In genomic region chr22:39384750-39385480, GRCh38 we compare ENCODE assay signal across 11 cellular contexts. TPM values are rescaled to one million over a fixed set of nuclear protein-coding genes. Genes with fewer than 3 reads are reported as not detected.
DNase-seq lines count a peak whose midpoint lies in the region; ATAC-seq and TF ChIP-seq lines count a peak whose summit lies in the region.
"Had no signal": no experiment of that assay in that cellular context is flagged by ENCODE, and none has a peak within 500 bp of the region (broad histone marks: within the 10 kb centered on the region; RNA-seq: fewer than 3 reads in every experiment).

No MANE protein-coding gene starts in this region.

- BruUV-seq in Calu3 (replicated peaks; lab: Mats Ljungman, UMichigan), result no TSS peak

- no peak overlapping the region for H3K27ac Mint-ChIP-seq in Calu3 (ENCODE audit: unreplicated experiment)

- DNase-seq in Calu3 (peak; percentile 37), HT-29 (ENCODE audit: low spot score) (peak; percentile 32), body of pancreas (peak in 1 of 4 donors; percentile 19), mucosa of descending colon (no peak), NCI-H2171 treated with DMSO at 0.1 percent for 48 hours (lab: John Stamatoyannopoulos, UW) (no peak), MM.1S (no peak)
- DNase-seq: central memory CD4-positive, alpha-beta T cell; NCI-H187 treated with DMSO at 0.1 percent for 48 hours; stimulated activated CD4-positive, alpha-beta T cell treated with anti-CD3 and anti-CD28 coated beads, Interleukin-2, amount 100 ng/mL, for 24 hours had no signal

- H2AFZ ChIP-seq in MM.1S (ENCODE audit: low read length), result no peak overlapping the region

- H3K27me3 ChIP-seq in body of pancreas (no peaks in the 10 kb centered on the region), MM.1S (replicated peaks; ENCODE audit: insufficient read depth, low read length) (no peaks in the 10 kb centered on the region)

- H3F3A ChIP-seq in MM.1S (ENCODE audit: insufficient read depth, low read length), result peaks cover 16% of the 10 kb centered on the region

- 39% methylated on average over 14 to 21 of the region's 21 CpGs for WGBS in body of pancreas, 2 donors

- H3K4me3 ChIP-seq in body of pancreas (no peak overlapping the region), mucosa of descending colon (no peak overlapping the region), MM.1S (ENCODE audit: low read length) (no peak overlapping the region)

- H3K27me3 Mint-ChIP-seq in Calu3 (ENCODE audit: unreplicated experiment), result peaks cover 12% of the 10 kb centered on the region

- no peak for TF ChIP-seq POLR2A in body of pancreas (IDR thresholded peaks at IDR 0.05)

- TF ChIP-seq CTCF in Calu3 (IDR thresholded peaks at IDR 0.05; ENCODE audit: unreplicated experiment) (peak; percentile 37), body of pancreas (IDR thresholded peaks at IDR 0.05) (peak in 4 of 7 experiments; percentile 11 to 35 (median 28)), mucosa of descending colon (IDR thresholded peaks at IDR 0.05) (no peak), MM.1S (IDR thresholded peaks at IDR 0.05; ENCODE audit: low read length) (no peak)

- no peaks in the 10 kb centered on the region for H3K9me3 Mint-ChIP-seq in Calu3 (ENCODE audit: low read depth, unreplicated experiment)

- H3K9me3 ChIP-seq in body of pancreas (no peaks in the 10 kb centered on the region), mucosa of descending colon (no peaks in the 10 kb centered on the region), MM.1S (replicated peaks; ENCODE audit: insufficient read depth, low read length) (no peaks in the 10 kb centered on the region)

- no peaks in the 10 kb centered on the region for H3K36me3 Mint-ChIP-seq in Calu3 (ENCODE audit: insufficient read depth, unreplicated experiment)

- H3K36me3 ChIP-seq in body of pancreas (replicated peaks in 1 of 2; ENCODE audit: insufficient read depth in 1 of 2, low read depth in 2 of 2) (no peaks in the 10 kb centered on the region), mucosa of descending colon (ENCODE audit: low read depth) (no peaks in the 10 kb centered on the region), MM.1S (replicated peaks; ENCODE audit: insufficient read depth, low read length) (no peaks in the 10 kb centered on the region)

- no peak overlapping the region for H3K4me2 ChIP-seq in MM.1S (ENCODE audit: low read depth, low read length)

- H3K4me1 Mint-ChIP-seq in Calu3 (ENCODE audit: low read depth, unreplicated experiment), result no peaks in the 10 kb centered on the region

- no peaks in the 10 kb centered on the region for H3K9me2 ChIP-seq in MM.1S (replicated peaks; ENCODE audit: insufficient read depth, low read length)

- CTCF ChIA-PET in Calu3 (lab: Charles Lee), result no interaction called here

- H3K79me2 ChIP-seq in MM.1S (ENCODE audit: low read length), result peaks cover 7% of the 10 kb centered on the region

- H3K4me1 ChIP-seq in body of pancreas, result peaks cover 12% of the 10 kb centered on the region
- peaks cover 4% of the 10 kb centered on the region for H3K4me1 ChIP-seq in mucosa of descending colon (ENCODE audit: low read depth)
- peaks cover 11% of the 10 kb centered on the region; the same call in 1 of the 2 replicates for H3K4me1 ChIP-seq in MM.1S (ENCODE audit: low read length)

- H3K9ac ChIP-seq in MM.1S (ENCODE audit: low read length), result no peak overlapping the region

- no peak for ATAC-seq in body of pancreas
- peak; percentile 16 for ATAC-seq in mucosa of descending colon
- ATAC-seq in GM19351 (IDR thresholded peaks at IDR 0.05; ENCODE audit: unreplicated experiment), result no peak
- ATAC-seq in GM21526 (IDR thresholded peaks at IDR 0.05; ENCODE audit: low FRiP score, unreplicated experiment), result no peak

- H3K27ac ChIP-seq in body of pancreas (no peak overlapping the region), MM.1S (ENCODE audit: low read length) (no peak overlapping the region)

- no peak overlapping the region for H3K4me3 Mint-ChIP-seq in Calu3 (ENCODE audit: low read depth, unreplicated experiment)

- H4K20me1 ChIP-seq in MM.1S (ENCODE audit: insufficient read depth, low read length), result no peaks in the 10 kb centered on the region

- intact Hi-C loops in Calu3 (cut with micrococcal nuclease; ENCODE audit: unreplicated experiment) (no loop called here), body of pancreas (cut with DNase I) (no loop called here), mucosa of descending colon (cut with DNase I, micrococcal nuclease) (no loop called here)

RNA-seq across cellular contexts. Expression of gene TAB1, which starts 14.7 kb away (rescaled TPM):
- total RNA-seq in Calu3 (2022) (31.8 and 34.6 TPM in 2 replicates), body of pancreas (10 to 100 TPM; 14.0 to 17.8 TPM), mucosa of descending colon (10 to 100 TPM; 19.2 to 29.9 (median 24.8) TPM)
- 14.0 and 16.7 TPM in 2 replicates for total RNA-seq in HT-29 (2014; rRNA removed; shearing (Covaris generic))

RNA-seq across cellular contexts. Expression of gene SYNGR1, which starts 35.1 kb away (rescaled TPM):
- total RNA-seq in Calu3 (2022) (12.3 and 16.8 TPM in 2 replicates), body of pancreas (10 to 100 TPM; 15.2 to 35.0 TPM), mucosa of descending colon (10 to 100 TPM in 1 of 3 donors, 1 to 10 TPM in 2; 1.7 to 26.5 (median 2.9) TPM)
- not detected in 2 replicates for total RNA-seq in HT-29 (2014; rRNA removed; shearing (Covaris generic))

Comparison
In these comparisons a context has a peak if more than half of its experiments do, and no peak if none do; other contexts are left out.
1. DNase-seq: peak in Calu3 (single experiment) and HT-29 (single experiment); none in mucosa of descending colon (0 of 3), NCI-H2171 treated with DMSO at 0.1 percent for 48 hours (single experiment) and MM.1S (single experiment).
2. CTCF ChIP-seq: peak in Calu3 (single experiment) and body of pancreas (4 of 7); none in mucosa of descending colon (single experiment) and MM.1S (single experiment).